11 cellular contexts compared by ENCODE assay signal in the genomic region with DNA sequence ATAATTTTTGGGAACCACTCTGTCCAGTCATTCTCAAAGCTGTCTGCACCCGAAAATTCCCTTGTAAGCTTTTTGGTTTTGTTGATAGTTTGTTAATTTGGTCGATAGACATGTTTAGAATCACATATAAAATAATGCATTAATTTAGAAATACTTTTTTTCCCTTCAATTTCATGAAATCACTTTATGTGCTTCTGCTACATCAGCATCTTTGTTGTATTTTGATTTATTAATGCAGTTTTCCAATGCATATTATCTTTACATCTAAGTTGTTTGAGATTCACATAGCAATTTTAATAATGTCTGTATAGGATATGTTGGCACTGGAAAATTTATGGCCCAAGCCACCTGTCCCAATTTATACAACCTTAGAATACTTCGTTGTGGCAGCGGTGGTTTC.
"Had no signal": no experiment of that assay in that cellular context is flagged by ENCODE, and none has a peak within 500 bp of the region (broad histone marks: within the 10 kb centered on the region; RNA-seq: fewer than 3 reads in every experiment).

No MANE protein-coding gene starts in this region.

- H3K4me1 ChIP-seq: HAP-1 had no signal

- FAIRE-seq: H1, H54 had no signal

- H3K4me3 ChIP-seq: GM23248, GM23338, HAP-1 had no signal

- H3K9me3 ChIP-seq: HAP-1 had no signal

- H3K27ac ChIP-seq: GM23248 had no signal

- H2AFZ ChIP-seq: GM23248, GM23338 had no signal

- H3K9ac ChIP-seq: GM23248 had no signal

- H3K36me3 ChIP-seq: HAP-1 had no signal

- H3K4me2 ChIP-seq: GM23338 had no signal

- ATAC-seq: GM23338, HCT116 had no signal

- DNase-seq: GM23248, GOT3, H7, H9, HCEC 1CT, HFFc6 had no signal
